18 cellular contexts compared by ENCODE assay signal in genomic region chr1:42975561-42976225, GRCh38. TPM values are rescaled to one million over a fixed set of nuclear protein-coding genes. Genes with fewer than 3 reads are reported as not detected.
DNase-seq lines count a peak whose midpoint lies in the region; ATAC-seq, FAIRE-seq and TF ChIP-seq lines count a peak whose summit lies in the region.
"Had no signal": no experiment of that assay in that cellular context is flagged by ENCODE, and none has a peak within 500 bp of the region (broad histone marks: within the 10 kb centered on the region; RNA-seq: fewer than 3 reads in every experiment).

No MANE protein-coding gene starts in this region.

- POLR2A ChIA-PET in HepG2 (lab: Yijun Ruan, JAX), result no interaction called here
- POLR2A ChIA-PET in activated CD4-positive, alpha-beta T cell treated with anti-CD3 and anti-CD28 coated beads for 36 hours (lab: Charles Lee), result interaction anchor here (0.6 kb wide), 1 partner anchor 126 kb away, joined by 3 read pairs; no protein-coding TSS in a partner anchor

- H3K4me1 Mint-ChIP-seq in memory B cell (peaks cover 14% of the 10 kb centered on the region), neural crest cell (peaks cover 36% of the 10 kb centered on the region)
- H3K4me1 Mint-ChIP-seq in activated naive CD8-positive, alpha-beta T cell treated with anti-CD3 and anti-CD28 coated beads for 36 hours, result no peaks in the 10 kb centered on the region
- no peaks in the 10 kb centered on the region for H3K4me1 Mint-ChIP-seq in activated CD4-positive, alpha-beta T cell treated with anti-CD3 and anti-CD28 coated beads for 36 hours
- H3K4me1 Mint-ChIP-seq: CD8-positive, alpha-beta memory T cell had no signal

- TF ChIP-seq POLR2A in HepG2 (IDR thresholded peaks at IDR 0.05; ENCODE audit: insufficient read depth in 1 of 2, low read depth in 2 of 2, low read length in 2 of 2) (no peak), right lobe of liver (IDR thresholded peaks at IDR 0.05) (no peak)

- WGBS in HepG2 (ENCODE audit: low lambda C conversion rate), result 85% methylated on average over 4 of the region's 4 CpGs
- 55% methylated on average over 2 of the region's 4 CpGs for WGBS in right lobe of liver (ENCODE audit: insufficient coverage, low coverage, low lambda C conversion rate, missing lambda C conversion rate)

- H3K27ac Mint-ChIP-seq in memory B cell (peak overlapping the region; percentile 18), neural crest cell (ENCODE audit: unreplicated experiment) (peak overlapping the region; percentile 87)
- no peak overlapping the region for H3K27ac Mint-ChIP-seq in activated naive CD8-positive, alpha-beta T cell treated with anti-CD3 and anti-CD28 coated beads for 36 hours
- no peak overlapping the region for H3K27ac Mint-ChIP-seq in activated CD4-positive, alpha-beta T cell treated with anti-CD3 and anti-CD28 coated beads for 36 hours

- H3K36me3 Mint-ChIP-seq in memory B cell (peaks cover 26% of the 10 kb centered on the region), neural crest cell (ENCODE audit: low read depth) (no peaks in the 10 kb centered on the region)
- peaks cover 2% of the 10 kb centered on the region for H3K36me3 Mint-ChIP-seq in activated naive CD8-positive, alpha-beta T cell treated with anti-CD3 and anti-CD28 coated beads for 36 hours
- peaks cover 1% of the 10 kb centered on the region for H3K36me3 Mint-ChIP-seq in activated CD4-positive, alpha-beta T cell treated with anti-CD3 and anti-CD28 coated beads for 36 hours (ENCODE audit: low read depth)

- H3K4me2 ChIP-seq in HepG2 (ENCODE audit: low read depth, low read length), result no peak overlapping the region
- H3K4me2 ChIP-seq: BLaER1 had no signal

- ATAC-seq in HepG2, result no peak
- no peak for ATAC-seq in right lobe of liver
- no peak for ATAC-seq in memory B cell (ENCODE audit: low read depth)
- no peak for ATAC-seq in GM21576 (IDR thresholded peaks at IDR 0.05; ENCODE audit: unreplicated experiment)
- ATAC-seq in activated CD4-positive, alpha-beta T cell treated with anti-CD3 and anti-CD28 coated beads for 36 hours, result no peak

- H3K4me3 Mint-ChIP-seq in memory B cell, result no peak overlapping the region
- no peak overlapping the region for H3K4me3 Mint-ChIP-seq in neural crest cell
- H3K4me3 Mint-ChIP-seq in activated naive CD8-positive, alpha-beta T cell treated with anti-CD3 and anti-CD28 coated beads for 36 hours, result no peak overlapping the region
- H3K4me3 Mint-ChIP-seq in activated CD4-positive, alpha-beta T cell treated with anti-CD3 and anti-CD28 coated beads for 36 hours, result no peak overlapping the region
- H3K4me3 Mint-ChIP-seq: CD8-positive, alpha-beta memory T cell had no signal

- no peak overlapping the region for H2AFZ ChIP-seq in HepG2 (ENCODE audit: low read length)
- H2AFZ ChIP-seq: GM23248 had no signal

- DNase-seq in HepG2 (ENCODE audit: low spot score), result no peak
- no peak for DNase-seq in right lobe of liver
- no peak for DNase-seq in memory B cell (ENCODE audit: low spot score in 2 of 2)
- DNase-seq in neural crest cell (ENCODE audit: low read depth, low spot score), result no peak
- DNase-seq in urothelium cell line (ENCODE audit: low spot score), result no peak
- DNase-seq in activated naive CD8-positive, alpha-beta T cell treated with anti-CD3 and anti-CD28 coated beads for 36 hours, result no peak
- DNase-seq in activated CD4-positive, alpha-beta T cell treated with anti-CD3 and anti-CD28 coated beads for 36 hours, result no peak
- DNase-seq: AML-193; Caco-2; CD8-positive, alpha-beta memory T cell; DND-41; GDM1; GM23248; H7 had no signal

- TF ChIP-seq CTCF in HepG2 (CRISPR knock-in tag; IDR thresholded peaks at IDR 0.05) (no peak), right lobe of liver (IDR thresholded peaks at IDR 0.05) (no peak), neural crest cell (conservative IDR thresholded peaks at IDR 0.05) (no peak)

- H3K9me3 Mint-ChIP-seq in memory B cell, result no peaks in the 10 kb centered on the region
- no peaks in the 10 kb centered on the region for H3K9me3 Mint-ChIP-seq in neural crest cell
- no peaks in the 10 kb centered on the region for H3K9me3 Mint-ChIP-seq in activated naive CD8-positive, alpha-beta T cell treated with anti-CD3 and anti-CD28 coated beads for 36 hours
- no peaks in the 10 kb centered on the region for H3K9me3 Mint-ChIP-seq in activated CD4-positive, alpha-beta T cell treated with anti-CD3 and anti-CD28 coated beads for 36 hours (ENCODE audit: low read depth)
- H3K9me3 Mint-ChIP-seq: CD8-positive, alpha-beta memory T cell had no signal

- H3K4me3 ChIP-seq in HepG2 (replicated peaks in 1 of 3; ENCODE audit: insufficient read depth in 1 of 3, low read depth in 2 of 3, low read length in 3 of 3) (no peak overlapping the region), right lobe of liver (no peak overlapping the region)
- H3K4me3 ChIP-seq: BLaER1, GM23248 had no signal

- H3K4me1 ChIP-seq in HepG2 (ENCODE audit: insufficient read depth, low read length) (peaks cover 31% of the 10 kb centered on the region), right lobe of liver (no peaks in the 10 kb centered on the region)

- H3K36me3 ChIP-seq in HepG2 (replicated peaks in 1 of 2; ENCODE audit: control insufficient read depth in 1 of 2, insufficient read depth in 2 of 2, low read length in 2 of 2), result no peaks in the 10 kb centered on the region
- no peaks in the 10 kb centered on the region for H3K36me3 ChIP-seq in right lobe of liver
- H3K36me3 ChIP-seq: BLaER1 had no signal

- in situ Hi-C loops in HepG2 (cut with HindIII; ENCODE audit: extremely low pct_ligation_motif_present, low pct_unique_long_range_greater_than_20kb), result no loop called here

- CTCF ChIA-PET in HepG2 (lab: Yijun Ruan, JAX; ENCODE audit: low intra/inter-chr PET ratio, low total read pairs), result no interaction called here
- CTCF ChIA-PET in activated CD4-positive, alpha-beta T cell treated with anti-CD3 and anti-CD28 coated beads for 36 hours (lab: Charles Lee), result interaction anchor here (1.2 to 1.5 kb wide), 2 partner anchors 63 to 98 kb away, joined by 3 to 5 read pairs; no protein-coding TSS in a partner anchor

- TF ChIP-seq EP300 in HepG2 (IDR thresholded peaks at IDR 0.05; ENCODE audit: low read depth in 2 of 2, low read length in 2 of 2) (no peak), HepG2 (CRISPR knock-in tag; IDR thresholded peaks at IDR 0.05; ENCODE audit: borderline replicate concordance) (no peak)

- no TSS peak for BruUV-seq in HepG2 (replicated peaks; lab: Mats Ljungman, UMichigan)

- H3K9me3 ChIP-seq in HepG2 (ENCODE audit: low read length) (no peaks in the 10 kb centered on the region), right lobe of liver (no peaks in the 10 kb centered on the region)
- H3K9me3 ChIP-seq: BLaER1, Caco-2 had no signal

- no peaks in the 10 kb centered on the region for H3K79me2 ChIP-seq in HepG2 (ENCODE audit: insufficient read depth, low read length)

- FAIRE-seq in HepG2 (lab: Jason Lieb, UNC), result no peak
- peak; percentile 32 for FAIRE-seq in urothelium cell line (lab: Jason Lieb, UNC)
- FAIRE-seq: GM12892 had no signal

- no peak overlapping the region for H3K27ac ChIP-seq in HepG2 (ENCODE audit: extremely low read length, insufficient read depth, low read length)
- no peak overlapping the region for H3K27ac ChIP-seq in right lobe of liver
- H3K27ac ChIP-seq: 22Rv1, BLaER1, GM23248 had no signal

- TF ChIP-seq RAD21 in HepG2 (CRISPR knock-in tag; IDR thresholded peaks at IDR 0.05), result no peak

- intact Hi-C loops in HepG2 (cut with micrococcal nuclease; ENCODE audit: unreplicated experiment) (no loop called here), right lobe of liver (cut with DNase I) (no loop called here)
- intact Hi-C loops in activated CD4-positive, alpha-beta T cell treated with anti-CD3 and anti-CD28 coated beads for 36 hours (cut with DNase I, micrococcal nuclease), result no loop called here

- H4K20me1 ChIP-seq in HepG2 (ENCODE audit: insufficient read depth, low read length), result no peaks in the 10 kb centered on the region
- H4K20me1 ChIP-seq: BLaER1 had no signal

- no peak overlapping the region for H3K9ac ChIP-seq in HepG2 (ENCODE audit: insufficient read depth, low read depth, low read length)
- H3K9ac ChIP-seq: BLaER1, GM23248 had no signal

- H3K27me3 Mint-ChIP-seq in memory B cell, result no peaks in the 10 kb centered on the region
- H3K27me3 Mint-ChIP-seq in neural crest cell (ENCODE audit: low read depth), result no peaks in the 10 kb centered on the region
- no peaks in the 10 kb centered on the region for H3K27me3 Mint-ChIP-seq in activated naive CD8-positive, alpha-beta T cell treated with anti-CD3 and anti-CD28 coated beads for 36 hours
- H3K27me3 Mint-ChIP-seq in activated CD4-positive, alpha-beta T cell treated with anti-CD3 and anti-CD28 coated beads for 36 hours, result no peaks in the 10 kb centered on the region
- H3K27me3 Mint-ChIP-seq: CD8-positive, alpha-beta memory T cell had no signal

- no peaks in the 10 kb centered on the region for H3K27me3 ChIP-seq in HepG2 (ENCODE audit: control insufficient read depth in 1 of 2, insufficient read depth in 2 of 2, low read length in 2 of 2)
- no peaks in the 10 kb centered on the region for H3K27me3 ChIP-seq in right lobe of liver
- H3K27me3 ChIP-seq: BLaER1 had no signal

RNA-seq across cellular contexts. Expression of gene SLC2A1, which starts 17.0 kb away (rescaled TPM):
- total RNA-seq in HepG2 (2016; rRNA removed; fragmentation: Illumina TruSeq; extraction: Trizol), result 54.3 and 125 TPM in 2 replicates
- 17.1 and 18.0 TPM in 2 replicates for total RNA-seq in HepG2 (2016; cell fraction: cytosol; rRNA removed; fragmentation: Illumina TruSeq; extraction: Trizol; ENCODE audit: low read depth)
- total RNA-seq in HepG2 (2016; cell fraction: insoluble cytoplasmic fraction; rRNA removed; fragmentation: Illumina TruSeq; extraction: Trizol), result 44.3 and 121 TPM in 2 replicates
- total RNA-seq in HepG2 (2016; cell fraction: membrane; rRNA removed; fragmentation: Illumina TruSeq; extraction: Trizol), result 38.1 and 44.0 TPM in 2 replicates
- 146 and 160 TPM in 2 replicates for total RNA-seq in HepG2 (2016; cell fraction: nucleus; rRNA removed; fragmentation: Illumina TruSeq; extraction: Trizol)
- polyA plus RNA-seq in HepG2 (2011; rRNA removed), result 315 and 423 TPM in 2 replicates
- 201 and 410 TPM in 2 replicates for polyA plus RNA-seq in HepG2 (2011; cell fraction: cytosol; rRNA removed)
- 305 and 663 TPM in 2 replicates for polyA plus RNA-seq in HepG2 (2011; cell fraction: nucleus; rRNA removed)
- polyA plus RNA-seq in HepG2 (2012), result 253 and 372 TPM in 2 replicates
- 10.8 and 11.3 TPM in 2 replicates for polyA plus RNA-seq in HepG2 (2016; cell fraction: cytosol; fragmentation: Illumina TruSeq; extraction: Trizol; ENCODE audit: low read depth)
- polyA plus RNA-seq in HepG2 (2016; cell fraction: insoluble cytoplasmic fraction; fragmentation: Illumina TruSeq; extraction: Trizol; ENCODE audit: low read depth), result 47.5 and 58.0 TPM in 2 replicates
- polyA plus RNA-seq in HepG2 (2016; cell fraction: membrane; fragmentation: Illumina TruSeq; extraction: Trizol; ENCODE audit: low read depth), result 20.7 and 24.0 TPM in 2 replicates
- 232 and 245 TPM in 2 replicates for polyA plus RNA-seq in HepG2 (2016; cell fraction: nucleus; fragmentation: Illumina TruSeq; extraction: Trizol; ENCODE audit: insufficient read depth, low read depth)
- 61.9 and 1,182 TPM in 2 replicates for polyA minus RNA-seq in HepG2 (2011; rRNA and poly(A)+ RNA removed; ENCODE audit: low replicate concordance)
- polyA minus RNA-seq in HepG2 (2011; cell fraction: cytosol; rRNA and poly(A)+ RNA removed), result 204 and 374 TPM in 2 replicates
- polyA minus RNA-seq in HepG2 (2011; cell fraction: nucleus; rRNA and poly(A)+ RNA removed), result 146 and 207 TPM in 2 replicates
- total RNA-seq in right lobe of liver, result 10 to 100 TPM in 1 of 6 experiments, 1 to 10 TPM in 4, under 1 TPM in 1; 0.74 to 34.3 (median 5.8) TPM
- 254 and 265 TPM in 2 replicates for total RNA-seq in neural crest cell
- total RNA-seq in activated naive CD8-positive, alpha-beta T cell treated with anti-CD3 and anti-CD28 coated beads for 36 hours, result 100 to 1,000 TPM; 105 to 114 TPM
- total RNA-seq in activated CD4-positive, alpha-beta T cell treated with anti-CD3 and anti-CD28 coated beads for 36 hours, result 100 to 1,000 TPM; 115 to 125 TPM

Comparison
In these comparisons a context has a peak if more than half of its experiments do, and no peak if none do; other contexts are left out.
1. H3K27ac Mint-ChIP-seq: peak in memory B cell (single experiment) and neural crest cell (single experiment); none in activated naive CD8-positive, alpha-beta T cell treated with anti-CD3 and anti-CD28 coated beads for 36 hours (single experiment) and activated CD4-positive, alpha-beta T cell treated with anti-CD3 and anti-CD28 coated beads for 36 hours (single experiment).